8 cellular contexts compared by ENCODE assay signal in genomic region chr22:17085277-17086091, GRCh38. TPM values are rescaled to one million over a fixed set of nuclear protein-coding genes. Genes with fewer than 3 reads are reported as not detected.
DNase-seq lines count a peak whose midpoint lies in the region; ATAC-seq, FAIRE-seq and TF ChIP-seq lines count a peak whose summit lies in the region.

No MANE protein-coding gene starts in this region.

- H3K27me3 ChIP-seq in esophagus squamous epithelium = no peaks in the 10 kb centered on the region
- no peaks in the 10 kb centered on the region for H3K27me3 ChIP-seq in neuron (ENCODE audit: insufficient read depth, low read length)

- TF ChIP-seq POLR2A in esophagus squamous epithelium (IDR thresholded peaks at IDR 0.05) = no peak

- H3K27ac ChIP-seq in esophagus squamous epithelium = peak overlapping the region; percentile 83 to 97 (median 96)

- H3K4me3 ChIP-seq in esophagus squamous epithelium (peak overlapping the region; percentile 75 to 99 (median 95)), neuron (ENCODE audit: low read length) (peak overlapping the region; percentile 73)

- 9 to 16% methylated on average over 9 to 25 of the region's 88 CpGs for WGBS in esophagus squamous epithelium, 2 donors

- intact Hi-C loops in esophagus squamous epithelium (cut with DNase I) = loop anchor here (10.0 kb wide), 1 partner anchor 79 kb away; no protein-coding TSS in a partner anchor

- no peak for TF ChIP-seq CTCF in esophagus squamous epithelium (IDR thresholded peaks at IDR 0.05)

- H2AFZ ChIP-seq in neuron (ENCODE audit: low read depth, low read length) = peak overlapping the region; percentile 96

- DNase-seq in COR-L47 (lab: John Stamatoyannopoulos, UW) (peak; percentile 3), esophagus squamous epithelium (lab: John Stamatoyannopoulos, UW) (no peak), frontal cortex (ENCODE audit: low spot score in 2 of 2) (no peak), OCI-M1 (lab: John Stamatoyannopoulos, UW) (no peak)
- peak; percentile 43 to 47 for DNase-seq in activated CD4-positive, alpha-beta T cell treated with anti-CD3 and anti-CD28 coated beads, Interleukin-2, amount 50 U/mL, for 4 hours
- DNase-seq in effector CD8-positive, alpha-beta T cell (lab: John Stamatoyannopoulos, UW) = no peak

- H3K4me1 ChIP-seq in esophagus squamous epithelium = peaks cover 0 to 36% (median 22%) of the 10 kb centered on the region in 3 donors
- no peaks in the 10 kb centered on the region for H3K4me1 ChIP-seq in neuron (ENCODE audit: insufficient read depth, low read length)

- FAIRE-seq in frontal cortex (lab: Jason Lieb, UNC) = no peak

- no peaks in the 10 kb centered on the region for H3K9me3 ChIP-seq in esophagus squamous epithelium
- H3K9me3 ChIP-seq in neuron (ENCODE audit: low read length) = no peaks in the 10 kb centered on the region

- ATAC-seq in HG02840 (IDR thresholded peaks at IDR 0.05; ENCODE audit: low FRiP score, unreplicated experiment) = peak; percentile 1

- peaks cover 0 to 5% (median 0%) of the 10 kb centered on the region in 3 donors for H3K36me3 ChIP-seq in esophagus squamous epithelium
- H3K36me3 ChIP-seq in neuron (ENCODE audit: insufficient read depth, low read length) = no peaks in the 10 kb centered on the region

RNA-seq across cellular contexts. Expression of gene IL17RA, which starts 0.7 kb away (rescaled TPM):
- total RNA-seq in esophagus squamous epithelium (10 to 100 TPM in 1 of 4 donors, 1 to 10 TPM in 3; 8.6 to 14.7 (median 9.1) TPM), frontal cortex (2.0 TPM)

RNA-seq across cellular contexts. Expression of gene TMEM121B, which starts 35.7 kb away (rescaled TPM):
- total RNA-seq in esophagus squamous epithelium = under 1 TPM; 0.12 to 0.57 (median 0.20) TPM
- 9.4 TPM for total RNA-seq in frontal cortex

Comparison
In these comparisons a context has a peak if more than half of its experiments do, and no peak if none do; other contexts are left out.
1. DNase-seq: peak in COR-L47 (single experiment) and activated CD4-positive, alpha-beta T cell treated with anti-CD3 and anti-CD28 coated beads, Interleukin-2, amount 50 U/mL, for 4 hours (2 of 2); none in esophagus squamous epithelium (single experiment), frontal cortex (0 of 2), OCI-M1 (single experiment) and effector CD8-positive, alpha-beta T cell (single experiment).